28 cellular contexts compared by ENCODE assay signal in the genomic region with DNA sequence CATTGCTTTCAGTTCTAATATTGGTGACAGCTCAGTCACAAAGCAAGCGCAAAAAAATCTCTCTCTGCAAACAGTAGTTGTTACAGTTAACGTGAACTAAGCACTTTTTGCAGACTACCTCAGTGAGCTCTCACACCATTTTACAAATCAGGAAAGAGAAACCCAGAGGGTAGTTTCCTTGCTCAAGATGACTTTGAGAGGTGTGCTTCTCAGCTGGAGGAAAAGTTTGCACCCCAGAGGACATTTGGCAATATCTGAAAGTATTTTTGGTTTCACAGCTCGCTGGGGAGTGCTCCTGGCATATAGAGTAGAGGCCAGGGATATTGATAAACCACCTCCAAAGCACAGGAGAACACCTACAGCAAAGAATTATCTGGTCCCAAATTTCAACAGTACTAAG.
"Had no signal": no experiment of that assay in that cellular context is flagged by ENCODE, and none has a peak within 500 bp of the region (broad histone marks: within the 10 kb centered on the region; RNA-seq: fewer than 3 reads in every experiment).

No MANE protein-coding gene starts in this region.

- H3K9me3 ChIP-seq: adrenal gland, ascending aorta, body of pancreas, breast epithelium had no signal

- H3K4me3 ChIP-seq: adrenal gland, ascending aorta, body of pancreas, breast epithelium, cardiac muscle cell had no signal

- H3K36me3 ChIP-seq: adrenal gland, ascending aorta, brain microvascular endothelial cell, breast epithelium, cardiac muscle cell had no signal

- ATAC-seq: activated naive CD4-positive, alpha-beta T cell treated with anti-CD3 and anti-CD28 coated beads, Interleukin-2, amount 50 U/mL, for 72 hours; activated naive CD8-positive, alpha-beta T cell treated with anti-CD3 and anti-CD28 coated beads, Interleukin-2, amount 50 U/mL, for 24 hours; activated T-cell treated with anti-CD3 and anti-CD28 coated beads, Interleukin-2, amount 50 U/mL, for 4 hours; activated T-cell treated with anti-CD3 and anti-CD28 coated beads, Interleukin-2, amount 50 U/mL, for 72 hours; activated T-helper 17 cell treated with anti-CD3 and anti-CD28 coated beads, Interleukin-2, amount 50 U/mL, for 72 hours; body of pancreas had no signal

- DNase-seq: activated effector memory CD4-positive, alpha-beta T cell treated with anti-CD3 and anti-CD28 coated beads, Interleukin-2, amount 50 U/mL, for 16 hours; activated effector memory CD4-positive, alpha-beta T cell treated with Interleukin-2 at 50 U/mL for 16 hours; activated gamma-delta T cell; activated gamma-delta T cell treated with Interleukin-2 at 50 U/mL for 16 hours; activated naive CD4-positive, alpha-beta T cell; activated naive CD4-positive, alpha-beta T cell treated with anti-CD3 and anti-CD28 coated beads for 36 hours; activated naive CD4-positive, alpha-beta T cell treated with anti-CD3 and anti-CD28 coated beads, Interleukin-2, amount 10 ng/mL, durations not matched to agents 7 days and 5 days; activated naive CD4-positive, alpha-beta T cell treated with anti-CD3 and anti-CD28 coated beads, Interleukin-2, amount 50 U/mL, for 16 hours; activated naive CD4-positive, alpha-beta T cell treated with Interleukin-2 at 50 U/mL for 16 hours; activated naive CD8-positive, alpha-beta T cell treated with anti-CD3 and anti-CD28 coated beads for 36 hours; activated naive CD8-positive, alpha-beta T cell treated with anti-CD3 and anti-CD28 coated beads, Interleukin-2, amount 10 ng/mL, durations not matched to agents 7 days and 5 days; activated naive CD8-positive, alpha-beta T cell treated with anti-CD3 and anti-CD28 coated beads, Interleukin-2, amount 50 U/mL, for 24 hours; activated T-cell treated with anti-CD3 and anti-CD28 coated beads, Interleukin-2, amount 50 U/mL, for 4 hours; activated T-cell treated with anti-CD3 and anti-CD28 coated beads, Interleukin-2, amount 50 U/mL, for 48 hours; activated T-cell treated with anti-CD3 and anti-CD28 coated beads, Interleukin-2, amount 50 U/mL, for 72 hours; adrenal gland; amniotic stem cell; amygdala; aorta; body of pancreas; brain microvascular endothelial cell; central memory CD4-positive, alpha-beta T cell; cerebellar nuclear complex had no signal

- H3K27ac ChIP-seq: adrenal gland, ascending aorta, body of pancreas, brain microvascular endothelial cell, breast epithelium, cardiac muscle cell had no signal

- H3K27me3 ChIP-seq: adrenal gland, ascending aorta, body of pancreas, brain microvascular endothelial cell, breast epithelium, cardiac muscle cell had no signal

- H3K4me1 ChIP-seq: adrenal gland, ascending aorta, body of pancreas, breast epithelium had no signal
